ENCODE assay signal across 18 cellular contexts in the genomic region with DNA sequence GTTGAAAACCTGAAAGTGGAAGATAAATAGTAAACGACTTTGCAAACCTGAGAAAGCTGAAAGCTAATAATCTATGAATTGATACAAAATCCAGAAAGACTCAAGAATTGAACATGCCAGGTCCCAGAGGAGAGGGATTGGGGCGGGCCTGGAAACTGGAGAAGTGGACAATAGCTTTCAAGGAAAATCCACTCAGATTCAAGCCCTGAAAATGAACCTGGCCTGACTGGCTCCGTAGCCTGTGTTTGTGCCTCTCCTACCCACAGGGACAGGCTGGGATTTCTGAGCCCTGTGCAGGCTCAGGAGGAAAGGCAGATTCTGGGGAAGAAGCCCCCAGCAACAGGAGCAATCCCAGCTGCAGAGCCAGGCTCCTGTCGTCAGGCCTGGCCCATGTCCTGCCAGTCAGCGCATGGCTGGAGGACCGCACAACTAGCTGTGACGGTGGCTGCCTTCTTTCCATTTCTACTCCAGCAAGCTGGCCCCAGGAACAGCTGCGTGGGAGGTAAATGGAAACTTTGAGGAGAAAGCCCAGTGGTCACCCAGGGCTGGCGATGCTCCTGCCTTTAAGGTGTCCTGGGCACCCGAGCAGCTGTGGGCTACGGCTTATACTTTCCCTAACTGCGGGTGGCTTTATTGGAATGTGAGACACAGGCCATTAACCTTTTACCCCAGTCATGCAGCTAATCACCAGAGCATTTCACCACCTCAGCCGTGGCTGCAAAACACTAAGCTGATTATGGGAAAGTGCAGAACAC.
A peak's percentile ranks its signal among the peaks of the same experiment; 100 is the strongest.
DNase-seq lines count a peak whose midpoint lies in the region; ATAC-seq and TF ChIP-seq lines count a peak whose summit lies in the region.
"Had no signal": no experiment of that assay in that cellular context is flagged by ENCODE, and none has a peak within 500 bp of the region (broad histone marks: within the 10 kb centered on the region; RNA-seq: fewer than 3 reads in every experiment).

No MANE protein-coding gene starts in this region.

- H3K36me3 ChIP-seq in BLaER1 (no peaks in the 10 kb centered on the region), body of pancreas (replicated peaks in 1 of 2; ENCODE audit: insufficient read depth in 1 of 2, low read depth in 2 of 2) (no peaks in the 10 kb centered on the region), hepatocyte (replicated peaks; ENCODE audit: insufficient read depth, low read depth) (no peaks in the 10 kb centered on the region)
- H3K36me3 ChIP-seq: neutrophil had no signal

- no peaks in the 10 kb centered on the region for H3K27me3 Mint-ChIP-seq in osteocyte (ENCODE audit: unreplicated experiment)
- peaks cover 4% of the 10 kb centered on the region for H3K27me3 Mint-ChIP-seq in endothelial cell (ENCODE audit: unreplicated experiment)

- H3K4me3 ChIP-seq in BLaER1, result no peak overlapping the region
- H3K4me3 ChIP-seq in body of pancreas, result no peak overlapping the region
- H3K4me3 ChIP-seq in hepatocyte, result no peak overlapping the region
- H3K4me3 ChIP-seq: A549 had no signal

- H3K27ac Mint-ChIP-seq in osteocyte (ENCODE audit: unreplicated experiment) (no peak overlapping the region), endothelial cell (ENCODE audit: unreplicated experiment) (no peak overlapping the region)
- H3K27ac Mint-ChIP-seq: dendritic cell treated with granulocyte-macrophage colony-stimulating factor and Interleukin-4, amounts not matched to agents 40 ng/mL and 50 ng/mL, for 4 days; memory B cell had no signal

- WGBS in body of pancreas, 2 donors, result 68 to 75% methylated on average over 9 to 13 of the region's 13 CpGs
- 59% methylated on average over 13 of the region's 13 CpGs for WGBS in hepatocyte (ENCODE audit: low lambda C conversion rate, missing lambda C conversion rate)

- H3K9me3 Mint-ChIP-seq in osteocyte (ENCODE audit: unreplicated experiment), result no peaks in the 10 kb centered on the region
- no peaks in the 10 kb centered on the region for H3K9me3 Mint-ChIP-seq in endothelial cell (ENCODE audit: unreplicated experiment)
- H3K9me3 Mint-ChIP-seq: dendritic cell treated with granulocyte-macrophage colony-stimulating factor and Interleukin-4, amounts not matched to agents 40 ng/mL and 50 ng/mL, for 4 days; memory B cell had no signal

- TF ChIP-seq CTCF in body of pancreas (IDR thresholded peaks at IDR 0.05), result no peak
- no peak for TF ChIP-seq CTCF in hepatocyte (IDR thresholded peaks at IDR 0.05; ENCODE audit: poor library complexity)
- TF ChIP-seq CTCF in osteocyte (IDR thresholded peaks at IDR 0.05), result no peak
- no peak for TF ChIP-seq CTCF in endothelial cell (IDR thresholded peaks at IDR 0.05; ENCODE audit: unreplicated experiment)

- peak; percentile 69 for ATAC-seq in body of pancreas
- no peak for ATAC-seq in HG03025 (IDR thresholded peaks at IDR 0.05; ENCODE audit: low FRiP score, unreplicated experiment)
- ATAC-seq: A549 had no signal

- H3K27ac ChIP-seq in BLaER1, result no peak overlapping the region
- H3K27ac ChIP-seq in body of pancreas, result peak overlapping the region in 2 of 4 donors; percentile 65 to 79
- H3K27ac ChIP-seq in hepatocyte, result peak overlapping the region; percentile 48
- H3K27ac ChIP-seq: A549, KMS-11, neutrophil had no signal

- H3K4me2 ChIP-seq in BLaER1, result peak overlapping the region; percentile 87
- peak overlapping the region; percentile 15 for H3K4me2 ChIP-seq in hepatocyte
- H3K4me2 ChIP-seq: A549, KMS-11, SK-N-SH had no signal

- H3K9ac ChIP-seq in BLaER1, result no peak overlapping the region
- H3K9ac ChIP-seq: KMS-11, SK-N-SH had no signal

- DNase-seq in body of pancreas, result peak in 1 of 4 donors; percentile 45
- DNase-seq in hepatocyte (ENCODE audit: low spot score), result peak; percentile 53
- DNase-seq in osteocyte (ENCODE audit: extremely low spot score, unreplicated experiment), result peak; percentile 76
- no peak for DNase-seq in endothelial cell (ENCODE audit: low spot score)
- no peak for DNase-seq in iPS-NIHi7 (ENCODE audit: extremely low spot score)
- DNase-seq in C1 segment of cervical spinal cord (lab: John Stamatoyannopoulos, UW), result no peak
- DNase-seq: activated CD4-positive, alpha-beta T cell treated with anti-CD3 and anti-CD28 coated beads, Interleukin-2, amount 50 U/mL, for 4 hours; amniotic stem cell; GDM1; NCI-H1417; SK-N-SH had no signal

- no peak overlapping the region for H2AFZ ChIP-seq in hepatocyte

- no peaks in the 10 kb centered on the region for H3K9me2 ChIP-seq in hepatocyte (replicated peaks; ENCODE audit: insufficient read depth)
- H3K9me2 ChIP-seq: SK-N-SH had no signal

- peaks cover 78% of the 10 kb centered on the region for H3K4me1 ChIP-seq in BLaER1
- H3K4me1 ChIP-seq in body of pancreas, result peaks cover 23% of the 10 kb centered on the region
- peaks cover 15% of the 10 kb centered on the region for H3K4me1 ChIP-seq in hepatocyte (ENCODE audit: insufficient read depth)
- H3K4me1 ChIP-seq: A549 had no signal

- no peaks in the 10 kb centered on the region for H3K9me3 ChIP-seq in BLaER1
- no peaks in the 10 kb centered on the region for H3K9me3 ChIP-seq in body of pancreas
- no peaks in the 10 kb centered on the region for H3K9me3 ChIP-seq in hepatocyte (ENCODE audit: low read depth)
- H3K9me3 ChIP-seq: A549, neutrophil, SK-N-SH had no signal

- no peak overlapping the region for H3K4me3 Mint-ChIP-seq in osteocyte (ENCODE audit: unreplicated experiment)
- H3K4me3 Mint-ChIP-seq in endothelial cell (ENCODE audit: unreplicated experiment), result no peak overlapping the region
- H3K4me3 Mint-ChIP-seq: dendritic cell treated with granulocyte-macrophage colony-stimulating factor and Interleukin-4, amounts not matched to agents 40 ng/mL and 50 ng/mL, for 4 days; memory B cell had no signal

- H4K20me1 ChIP-seq in BLaER1 (no peaks in the 10 kb centered on the region), hepatocyte (ENCODE audit: insufficient read depth, poor library complexity, severe bottlenecking) (no peaks in the 10 kb centered on the region)

- H3K27me3 ChIP-seq in BLaER1, result no peaks in the 10 kb centered on the region
- no peaks in the 10 kb centered on the region for H3K27me3 ChIP-seq in body of pancreas
- H3K27me3 ChIP-seq in hepatocyte, result no peaks in the 10 kb centered on the region
- H3K27me3 ChIP-seq: neutrophil had no signal

- H3K79me2 ChIP-seq in hepatocyte, result no peaks in the 10 kb centered on the region

- H3K4me1 Mint-ChIP-seq in osteocyte (ENCODE audit: unreplicated experiment), result no peaks in the 10 kb centered on the region
- H3K4me1 Mint-ChIP-seq in endothelial cell (ENCODE audit: unreplicated experiment), result peaks cover 4% of the 10 kb centered on the region
- H3K4me1 Mint-ChIP-seq: memory B cell had no signal

- H3K36me3 Mint-ChIP-seq in osteocyte (ENCODE audit: unreplicated experiment) (peaks cover 2% of the 10 kb centered on the region), endothelial cell (ENCODE audit: low read depth, unreplicated experiment) (no peaks in the 10 kb centered on the region)
- H3K36me3 Mint-ChIP-seq: memory B cell had no signal

- intact Hi-C loops in body of pancreas (cut with DNase I), result no loop called here

- peak in 1 of 3 donors; percentile 7 for TF ChIP-seq POLR2A in body of pancreas (IDR thresholded peaks at IDR 0.05)

Comparison
In these comparisons a context has a peak if more than half of its experiments do, and no peak if none do; other contexts are left out.
1. DNase-seq: peak in hepatocyte (single experiment) and osteocyte (single experiment); none in endothelial cell (single experiment), iPS-NIHi7 (single experiment) and C1 segment of cervical spinal cord (0 of 14).